In genomic region chr5:139426222-139426885, GRCh38 we compare ENCODE assay signal across 20 cellular contexts. TPM values are rescaled to one million over a fixed set of nuclear protein-coding genes. Genes with fewer than 3 reads are reported as not detected.
DNase-seq lines count a peak whose midpoint lies in the region; ATAC-seq and TF ChIP-seq lines count a peak whose summit lies in the region.
"Had no signal": no experiment of that assay in that cellular context is flagged by ENCODE, and none has a peak within 500 bp of the region (broad histone marks: within the 10 kb centered on the region; RNA-seq: fewer than 3 reads in every experiment).

No MANE protein-coding gene starts in this region.

- H2AFZ ChIP-seq in PC-3 (ENCODE audit: low read length) (no peak overlapping the region), osteoblast (ENCODE audit: low read length) (no peak overlapping the region)

- CTCF ChIA-PET in PC-3 (lab: Charles Lee), result no interaction called here

- DNase-seq in EH (ENCODE audit: low read depth) (peak; percentile 97), PC-3 (peak; percentile 4), dedifferentiated amniotic fluid mesenchymal stem cell (ENCODE audit: extremely low spot score) (peak; percentile 26), osteoblast (ENCODE audit: insufficient read length, low spot score, missing footprints) (peak; percentile 68), cortex of kidney (lab: John Stamatoyannopoulos, UW) (no peak), RKO (ENCODE audit: low spot score) (no peak)
- no peak for DNase-seq in NK-92 treated with Interleukin-12 subunit alpha and Interleukin-12 subunit beta, amount 100 ng/mL, for 24 hours (lab: John Stamatoyannopoulos, UW)
- DNase-seq: activated CD4-positive, alpha-beta memory T cell treated with anti-CD3 and anti-CD28 coated beads for 36 hours; activated naive CD8-positive, alpha-beta T cell treated with anti-CD3 and anti-CD28 coated beads for 36 hours; activated T-cell treated with anti-CD3 and anti-CD28 coated beads, Interleukin-2, amount 50 U/mL, for 72 hours; BE2C; H7; mucosa of descending colon; NCI-H1436; NCI-H774; nucleus accumbens; right lobe of liver; stimulated activated CD4-positive, alpha-beta T cell treated with anti-CD3 and anti-CD28 coated beads, Interleukin-2, amount 100 ng/mL, for 24 hours had no signal

- H3K4me1 ChIP-seq in PC-3 (ENCODE audit: insufficient read depth, low read length) (no peaks in the 10 kb centered on the region), osteoblast (ENCODE audit: insufficient read depth, low read length) (peaks cover 6% of the 10 kb centered on the region)
- H3K4me1 ChIP-seq: BE2C, right lobe of liver had no signal

- H3K27me3 ChIP-seq in PC-3 (ENCODE audit: low read length) (no peaks in the 10 kb centered on the region), osteoblast (ENCODE audit: insufficient read depth, low read length) (no peaks in the 10 kb centered on the region)
- H3K27me3 ChIP-seq: BE2C, right lobe of liver had no signal

- BruUV-seq in PC-3 (replicated peaks; lab: Mats Ljungman, UMichigan), result no TSS peak

- H4K20me1 ChIP-seq in PC-3 (ENCODE audit: low read length) (no peaks in the 10 kb centered on the region), osteoblast (ENCODE audit: insufficient read depth, low read length) (no peaks in the 10 kb centered on the region)

- H3K4me2 ChIP-seq in PC-3 (ENCODE audit: low read length) (no peak overlapping the region), osteoblast (ENCODE audit: insufficient read depth, low read length) (no peak overlapping the region)

- POLR2A ChIA-PET in PC-3 (lab: Charles Lee; ENCODE audit: unreplicated experiment), result no interaction called here

- H3K9me3 ChIP-seq in PC-3 (ENCODE audit: low read length) (no peaks in the 10 kb centered on the region), osteoblast (ENCODE audit: low read depth, low read length) (no peaks in the 10 kb centered on the region)
- H3K9me3 ChIP-seq: BE2C, mucosa of descending colon, right lobe of liver had no signal

- ATAC-seq in PC-3 (no peak), HG03457 (IDR thresholded peaks at IDR 0.05; ENCODE audit: unreplicated experiment) (no peak)
- ATAC-seq: activated T-cell treated with anti-CD3 and anti-CD28 coated beads, Interleukin-2, amount 50 U/mL, for 72 hours; mucosa of descending colon; Panc1; right lobe of liver had no signal

- H3K79me2 ChIP-seq in PC-3 (ENCODE audit: low read length), result no peaks in the 10 kb centered on the region
- H3K79me2 ChIP-seq in osteoblast (ENCODE audit: insufficient read depth, low read length), result no peaks in the 10 kb centered on the region

- intact Hi-C loops in PC-3 (cut with micrococcal nuclease), result no loop called here

- H3K27ac ChIP-seq in PC-3 (ENCODE audit: low read length), result no peak overlapping the region
- H3K27ac ChIP-seq in osteoblast (ENCODE audit: low read depth, low read length), result peak overlapping the region; percentile 38
- H3K27ac ChIP-seq: right lobe of liver had no signal

- no peaks in the 10 kb centered on the region for H3F3A ChIP-seq in PC-3 (ENCODE audit: low read length, unreplicated experiment)

- no peak overlapping the region for H3K9ac ChIP-seq in PC-3 (ENCODE audit: low read length)

- H3K36me3 ChIP-seq in PC-3 (ENCODE audit: low read depth, low read length) (no peaks in the 10 kb centered on the region), osteoblast (ENCODE audit: insufficient read depth, low read length) (peaks cover 3% of the 10 kb centered on the region)
- H3K36me3 ChIP-seq: right lobe of liver had no signal

- H3K9me2 ChIP-seq in PC-3 (replicated peaks; ENCODE audit: low read length), result no peaks in the 10 kb centered on the region

- TF ChIP-seq CTCF in PC-3 (conservative IDR thresholded peaks at IDR 0.05; ENCODE audit: low read depth, low read length) (no peak), osteoblast (IDR thresholded peaks at IDR 0.05; ENCODE audit: extremely low read depth, low read depth, low read length) (no peak)

- no peak overlapping the region for H3K4me3 ChIP-seq in PC-3 (ENCODE audit: low read length)
- H3K4me3 ChIP-seq in osteoblast (ENCODE audit: insufficient read depth, low read length), result no peak overlapping the region
- H3K4me3 ChIP-seq: mucosa of descending colon, right lobe of liver had no signal

RNA-seq across cellular contexts. Expression of gene DNAJC18, which starts 13.0 kb away (rescaled TPM):
- 3.2 and 4.4 TPM in 2 replicates for total RNA-seq in PC-3 (2014; rRNA removed)
- 12.4 and 16.3 TPM in 2 replicates for total RNA-seq in osteoblast

RNA-seq across cellular contexts. Expression of gene SPATA24, which starts 22.5 kb away (rescaled TPM):
- total RNA-seq in PC-3 (2014; rRNA removed) (1.4 and 3.1 TPM in 2 replicates), osteoblast (2.9 and 3.6 TPM in 2 replicates)

RNA-seq across cellular contexts. Expression of gene PROB1, which starts 31.4 kb away (rescaled TPM):
- 1.9 and 2.2 TPM in 2 replicates for total RNA-seq in PC-3 (2014; rRNA removed)
- total RNA-seq in osteoblast, result 1.1 and 1.2 TPM in 2 replicates

RNA-seq across cellular contexts. Expression of gene ECSCR, which starts 36.2 kb away (rescaled TPM):
- 0.36 TPM in 1 of 2 replicates, not detected in the other for total RNA-seq in PC-3 (2014; rRNA removed)
- 0.36 TPM in 1 of 2 replicates, not detected in the other for total RNA-seq in osteoblast

RNA-seq across cellular contexts. Expression of gene MZB1, which starts 36.6 kb away (rescaled TPM):
- total RNA-seq in PC-3 (2014; rRNA removed) (0.22 and 1.0 TPM in 2 replicates), osteoblast (0.29 TPM in 1 of 2 replicates, not detected in the other)
- total RNA-seq: H7 had no signal

Comparison
In these comparisons a context has a peak if more than half of its experiments do, and no peak if none do; other contexts are left out.
1. DNase-seq: peak in EH (single experiment), PC-3 (single experiment), dedifferentiated amniotic fluid mesenchymal stem cell (single experiment) and osteoblast (single experiment); none in NK-92 treated with Interleukin-12 subunit alpha and Interleukin-12 subunit beta, amount 100 ng/mL, for 24 hours (single experiment), cortex of kidney (single experiment) and RKO (single experiment).